In the genomic region with DNA sequence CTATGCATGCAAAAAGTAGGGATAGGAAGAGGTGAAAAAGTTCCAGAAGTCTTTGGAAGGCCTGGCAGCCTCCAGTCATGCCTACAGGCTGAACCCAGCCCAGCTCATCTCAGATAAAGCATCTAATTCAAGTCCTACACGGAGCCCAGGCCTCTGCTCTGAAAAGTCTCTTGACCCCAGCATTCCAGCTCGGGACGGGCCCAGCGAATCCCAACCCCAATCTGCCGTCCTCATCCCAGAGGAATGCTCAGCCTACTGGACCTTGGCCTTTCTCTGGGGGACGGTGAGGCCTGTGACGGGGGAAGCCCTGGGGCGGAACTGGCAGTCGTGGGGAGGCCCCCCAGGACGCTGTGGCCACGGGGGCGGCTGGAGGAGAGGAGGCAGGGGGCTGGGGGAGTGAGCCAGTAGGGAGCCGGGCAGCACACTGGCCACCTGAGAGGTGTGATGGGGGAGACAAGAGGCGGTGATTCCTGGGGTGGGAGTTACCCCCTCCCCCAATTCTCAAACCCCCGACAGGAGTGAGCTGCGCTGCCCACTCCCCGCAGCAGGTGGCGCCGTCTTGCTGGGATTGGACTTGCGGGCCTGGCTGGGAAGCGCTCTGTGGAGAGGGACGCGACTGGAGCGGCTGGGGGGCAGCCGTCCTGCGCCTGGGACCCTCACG, we compare ENCODE assay signal across 8 cellular contexts.
DNase-seq lines count a peak whose midpoint lies in the region; ATAC-seq and TF ChIP-seq lines count a peak whose summit lies in the region.

No MANE protein-coding gene starts in this region.

- intact Hi-C loops in activated B cell treated with CpG ODN at 0.5 μM for 24 hours (cut with micrococcal nuclease): loop anchor here (1.0 to 5.0 kb wide), 5 partner anchors 26 to 509 kb away; no protein-coding TSS in a partner anchor

- ATAC-seq in activated B cell treated with CpG ODN at 0.5 μM for 24 hours (ENCODE audit: low read depth): peak; percentile 76
- ATAC-seq in central memory CD8-positive, alpha-beta T cell (replicated peaks; ENCODE audit: extremely low read depth, poor library complexity, severe bottlenecking): no peak
- ATAC-seq in GM21367 (IDR thresholded peaks at IDR 0.05; ENCODE audit: unreplicated experiment): no peak
- no peak for ATAC-seq in HG02981 (IDR thresholded peaks at IDR 0.05; ENCODE audit: unreplicated experiment)

- peak overlapping the region; percentile 53 for H3K4me2 ChIP-seq in KMS-11

- POLR2A ChIA-PET in activated B cell treated with CpG ODN at 0.5 μM for 24 hours (lab: Charles Lee): interaction anchor here (0.7 to 1.2 kb wide), 2 partner anchors 243 to 247 kb away, joined by 4 read pairs; no protein-coding TSS in a partner anchor

- no peaks in the 10 kb centered on the region for H3K36me3 Mint-ChIP-seq in activated B cell treated with CpG ODN at 0.5 μM for 24 hours (ENCODE audit: low read depth)
- H3K36me3 Mint-ChIP-seq in central memory CD8-positive, alpha-beta T cell (ENCODE audit: insufficient read depth): peaks cover 2% of the 10 kb centered on the region

- TF ChIP-seq CTCF in KMS-11 (conservative IDR thresholded peaks at IDR 0.05; ENCODE audit: low read depth, low read length) (peak; percentile 87), activated B cell treated with CpG ODN at 0.5 μM for 24 hours (IDR thresholded peaks at IDR 0.05) (no peak)

- H3K9ac ChIP-seq in KMS-11: no peak overlapping the region; the same call in 1 of the 2 replicates

- no peaks in the 10 kb centered on the region for H4K20me1 ChIP-seq in KMS-11 (ENCODE audit: insufficient read depth)

- H3K4me1 ChIP-seq in KMS-11 (ENCODE audit: low read depth, poor library complexity, severe bottlenecking): peaks cover 17% of the 10 kb centered on the region

- H3K27me3 Mint-ChIP-seq in activated B cell treated with CpG ODN at 0.5 μM for 24 hours: peaks cover 3% of the 10 kb centered on the region
- no peaks in the 10 kb centered on the region for H3K27me3 Mint-ChIP-seq in central memory CD8-positive, alpha-beta T cell

- H3K4me1 Mint-ChIP-seq in activated B cell treated with CpG ODN at 0.5 μM for 24 hours: peaks cover 35% of the 10 kb centered on the region
- peaks cover 9% of the 10 kb centered on the region for H3K4me1 Mint-ChIP-seq in central memory CD8-positive, alpha-beta T cell

- H3K79me2 ChIP-seq in KMS-11 (ENCODE audit: insufficient read depth, low read depth): no peaks in the 10 kb centered on the region

- CTCF ChIA-PET in activated B cell treated with CpG ODN at 0.5 μM for 24 hours (lab: Charles Lee): interaction anchor here (1.0 to 7.4 kb wide), 10 partner anchors 11 to 567 kb away, joined by 3 to 54 read pairs (median 5); no protein-coding TSS in a partner anchor

- peak overlapping the region; percentile 60 for H2AFZ ChIP-seq in KMS-11 (ENCODE audit: low read depth)

- H3K9me3 Mint-ChIP-seq in activated B cell treated with CpG ODN at 0.5 μM for 24 hours: no peaks in the 10 kb centered on the region
- H3K9me3 Mint-ChIP-seq in central memory CD8-positive, alpha-beta T cell: no peaks in the 10 kb centered on the region

- H3K27me3 ChIP-seq in KMS-11 (ENCODE audit: insufficient read depth, low read depth): no peaks in the 10 kb centered on the region

- H3K27ac ChIP-seq in KMS-11: no peak overlapping the region

- no peaks in the 10 kb centered on the region for H3K36me3 ChIP-seq in KMS-11 (ENCODE audit: insufficient read depth)

- peak; percentile 86 for DNase-seq in D341Med (ENCODE audit: low spot score)
- peak; percentile 54 for DNase-seq in activated B cell treated with CpG ODN at 0.5 μM for 24 hours
- peak; percentile 20 to 31 for DNase-seq in central memory CD8-positive, alpha-beta T cell (ENCODE audit: low spot score in 2 of 2)
- peak; percentile 93 for DNase-seq in kidney glomerular epithelial cell (lab: John Stamatoyannopoulos, UW)
- peak; percentile 67 for DNase-seq in stimulated activated CD4-positive, alpha-beta T cell treated with anti-CD3 and anti-CD28 coated beads, Interleukin-15, amount 100 ng/mL, for 24 hours

- H3K4me3 Mint-ChIP-seq in activated B cell treated with CpG ODN at 0.5 μM for 24 hours: no peak overlapping the region
- H3K4me3 Mint-ChIP-seq in central memory CD8-positive, alpha-beta T cell: no peak overlapping the region

- no peak overlapping the region for H3K27ac Mint-ChIP-seq in activated B cell treated with CpG ODN at 0.5 μM for 24 hours
- H3K27ac Mint-ChIP-seq in central memory CD8-positive, alpha-beta T cell (ENCODE audit: low read depth): peak overlapping the region; percentile 45

- H3K4me3 ChIP-seq in KMS-11 (IDR thresholded peaks at IDR 0.05; ENCODE audit: insufficient read depth, low read depth, low read length): no peak overlapping the region

Comparison
In these comparisons a context has a peak if more than half of its experiments do, and no peak if none do; other contexts are left out.
1. DNase-seq: peak in every context shown above with its lines; median percentile 93 in kidney glomerular epithelial cell; 86 in D341Med; 67 in stimulated activated CD4-positive, alpha-beta T cell treated with anti-CD3 and anti-CD28 coated beads, Interleukin-15, amount 100 ng/mL, for 24 hours; 54 in activated B cell treated with CpG ODN at 0.5 μM for 24 hours; 26 in central memory CD8-positive, alpha-beta T cell.